32 cellular contexts compared by ENCODE assay signal in genomic region chr6:109359248-109359647, GRCh38.
"Had no signal": no experiment of that assay in that cellular context is flagged by ENCODE, and none has a peak within 500 bp of the region (broad histone marks: within the 10 kb centered on the region; RNA-seq: fewer than 3 reads in every experiment).

No MANE protein-coding gene starts in this region.

- H3K27ac ChIP-seq: adrenal gland, body of pancreas, cardiac muscle cell, colonic mucosa, epithelial cell of prostate, WERI-Rb-1 had no signal

- H3K4me3 Mint-ChIP-seq: activated B cell treated with CpG ODN at 0.5 μM for 24 hours; activated naive CD4-positive, alpha-beta T cell treated with anti-CD3 and anti-CD28 coated beads for 36 hours; activated naive CD4-positive, alpha-beta T cell treated with anti-CD3 and anti-CD28 coated beads, Interleukin-2, amount 50 U/mL, for 24 hours; activated naive CD8-positive, alpha-beta T cell treated with anti-CD3 and anti-CD28 coated beads for 36 hours; activated naive CD8-positive, alpha-beta T cell treated with anti-CD3 and anti-CD28 coated beads, Interleukin-2, amount 50 U/mL, for 24 hours; activated T-cell treated with anti-CD3 and anti-CD28 coated beads, Interleukin-2, amount 50 U/mL, for 4 hours; activated T-helper 17 cell treated with anti-CD3 and anti-CD28 coated beads, Interleukin-2, amount 50 U/mL, for 72 hours; T-helper 17 cell; T-helper 2 cell treated with Interferon-gamma antibody and Interleukin-4, amounts not matched to agents 5 μg/mL and 100 μg/mL, for 36 hours had no signal

- DNase-seq: activated B cell treated with CpG ODN at 0.5 μM for 24 hours; activated CD4-positive, alpha-beta T cell treated with anti-CD3 and anti-CD28 coated beads for 48 hours; activated CD4-positive, alpha-beta T cell treated with anti-CD3 and anti-CD28 coated beads, Interleukin-2, amount 50 U/mL, for 1 hour; activated CD4-positive, alpha-beta T cell treated with anti-CD3 and anti-CD28 coated beads, Interleukin-2, amount 50 U/mL, for 48 hours; activated effector memory CD4-positive, alpha-beta T cell treated with anti-CD3 and anti-CD28 coated beads, Interleukin-2, amount 50 U/mL, for 16 hours; activated naive CD4-positive, alpha-beta T cell treated with anti-CD3 and anti-CD28 coated beads for 36 hours; activated naive CD8-positive, alpha-beta T cell treated with anti-CD3 and anti-CD28 coated beads for 36 hours; activated naive CD8-positive, alpha-beta T cell treated with anti-CD3 and anti-CD28 coated beads, Interleukin-2, amount 50 U/mL, for 24 hours; activated T-cell treated with anti-CD3 and anti-CD28 coated beads, Interleukin-2, amount 50 U/mL, for 4 hours; adrenal gland; amygdala; aorta; body of pancreas; central memory CD4-positive, alpha-beta T cell; cerebellar nuclear complex; colonic mucosa; effector CD8-positive, alpha-beta T cell; foreskin fibroblast; head of caudate nucleus; T-helper 1 cell; T-helper 17 cell; T1000; WERI-Rb-1 had no signal

- H3K27ac Mint-ChIP-seq: activated B cell treated with CpG ODN at 0.5 μM for 24 hours; activated naive CD4-positive, alpha-beta T cell treated with anti-CD3 and anti-CD28 coated beads for 36 hours; activated naive CD4-positive, alpha-beta T cell treated with anti-CD3 and anti-CD28 coated beads, Interleukin-2, amount 50 U/mL, for 24 hours; activated naive CD8-positive, alpha-beta T cell treated with anti-CD3 and anti-CD28 coated beads for 36 hours; activated naive CD8-positive, alpha-beta T cell treated with anti-CD3 and anti-CD28 coated beads, Interleukin-2, amount 50 U/mL, for 24 hours; activated T-helper 17 cell treated with anti-CD3 and anti-CD28 coated beads, Interleukin-2, amount 50 U/mL, for 72 hours; T-helper 17 cell; T-helper 2 cell treated with Interferon-gamma antibody and Interleukin-4, amounts not matched to agents 5 μg/mL and 100 μg/mL, for 36 hours had no signal

- FAIRE-seq: endometrium, endothelial cell of umbilical vein, frontal cortex had no signal

- H3K27me3 Mint-ChIP-seq: activated B cell treated with CpG ODN at 0.5 μM for 24 hours; activated naive CD4-positive, alpha-beta T cell treated with anti-CD3 and anti-CD28 coated beads, Interleukin-2, amount 50 U/mL, for 24 hours; activated naive CD8-positive, alpha-beta T cell treated with anti-CD3 and anti-CD28 coated beads for 36 hours; activated naive CD8-positive, alpha-beta T cell treated with anti-CD3 and anti-CD28 coated beads, Interleukin-2, amount 50 U/mL, for 24 hours; activated T-helper 17 cell treated with anti-CD3 and anti-CD28 coated beads, Interleukin-2, amount 50 U/mL, for 72 hours; T-helper 17 cell had no signal

- H3K4me1 ChIP-seq: adrenal gland, body of pancreas, colonic mucosa had no signal

- H3K27me3 ChIP-seq: adrenal gland, body of pancreas, cardiac muscle cell, colonic mucosa had no signal

- ATAC-seq: activated CD4-positive, CD25-positive, alpha-beta regulatory T cell treated with anti-CD3 and anti-CD28 coated beads, Interleukin-2, amount 50 U/mL, for 24 hours; activated naive CD8-positive, alpha-beta T cell treated with anti-CD3 and anti-CD28 coated beads, Interleukin-2, amount 50 U/mL, for 24 hours; activated T-cell treated with anti-CD3 and anti-CD28 coated beads, Interleukin-2, amount 50 U/mL, for 4 hours; activated T-helper 17 cell treated with anti-CD3 and anti-CD28 coated beads, Interleukin-2, amount 50 U/mL, for 72 hours; body of pancreas; T-helper 17 cell had no signal

- H3K9me3 Mint-ChIP-seq: activated B cell treated with CpG ODN at 0.5 μM for 24 hours; activated naive CD4-positive, alpha-beta T cell treated with anti-CD3 and anti-CD28 coated beads for 36 hours; activated naive CD4-positive, alpha-beta T cell treated with anti-CD3 and anti-CD28 coated beads, Interleukin-2, amount 50 U/mL, for 24 hours; activated naive CD8-positive, alpha-beta T cell treated with anti-CD3 and anti-CD28 coated beads for 36 hours; activated naive CD8-positive, alpha-beta T cell treated with anti-CD3 and anti-CD28 coated beads, Interleukin-2, amount 50 U/mL, for 24 hours; activated T-helper 17 cell treated with anti-CD3 and anti-CD28 coated beads, Interleukin-2, amount 50 U/mL, for 72 hours had no signal

- H3K9me3 ChIP-seq: adrenal gland, body of pancreas, colonic mucosa had no signal

- H3K36me3 ChIP-seq: colonic mucosa had no signal

- H3K4me3 ChIP-seq: adrenal gland, body of pancreas, cardiac muscle cell, colonic mucosa had no signal
